Comparison of ENCODE assay signal across 1 cellular context in the genomic region with DNA sequence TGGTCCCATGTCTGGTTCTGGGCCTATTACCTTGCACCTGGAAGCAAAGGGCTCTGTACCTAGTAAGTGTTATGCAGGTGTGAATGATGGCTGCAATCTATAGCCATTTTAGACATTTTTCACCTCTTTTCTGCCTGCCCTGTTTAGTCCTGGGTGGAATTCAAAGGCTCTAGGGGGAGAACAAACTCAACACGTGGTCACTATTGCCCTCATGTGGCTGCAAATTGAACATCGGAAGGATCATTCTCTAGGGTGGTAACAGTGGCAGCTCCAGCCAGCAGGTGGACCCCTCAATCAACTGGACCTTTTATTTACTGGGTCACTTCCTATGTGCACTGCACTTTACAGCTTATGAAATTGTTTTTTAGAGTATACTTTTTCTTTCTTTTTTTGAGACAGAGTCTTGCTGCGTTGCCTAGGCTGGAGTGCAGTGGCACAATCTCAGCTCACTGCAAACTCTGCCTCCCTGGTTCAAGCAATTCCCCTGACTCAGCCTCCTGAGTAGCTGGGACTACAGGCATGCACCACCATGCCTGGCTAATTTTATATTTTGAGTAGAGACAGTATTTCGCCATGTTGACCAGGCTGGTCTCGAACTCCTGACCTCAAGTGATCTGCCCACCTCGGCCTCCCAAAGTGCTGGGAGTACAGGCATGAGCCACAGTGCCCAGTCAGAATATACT.
TF ChIP-seq lines count a peak whose summit lies in the region.

No MANE protein-coding gene starts in this region.

TF ChIP-seq in H1, 55 proteins besides CTCF, POLR2A, EP300 and RAD21 (continued from another document):
- TF ChIP-seq, protein P1, sequence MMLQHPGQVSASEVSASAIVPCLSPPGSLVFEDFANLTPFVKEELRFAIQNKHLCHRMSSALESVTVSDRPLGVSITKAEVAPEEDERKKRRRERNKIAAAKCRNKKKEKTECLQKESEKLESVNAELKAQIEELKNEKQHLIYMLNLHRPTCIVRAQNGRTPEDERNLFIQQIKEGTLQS (IDR thresholded peaks at IDR 0.05; ENCODE audit: insufficient read depth, low read depth, low read length) = peak; percentile 49; the same call in 1 of the 2 replicates
- TF ChIP-seq, protein P2, sequence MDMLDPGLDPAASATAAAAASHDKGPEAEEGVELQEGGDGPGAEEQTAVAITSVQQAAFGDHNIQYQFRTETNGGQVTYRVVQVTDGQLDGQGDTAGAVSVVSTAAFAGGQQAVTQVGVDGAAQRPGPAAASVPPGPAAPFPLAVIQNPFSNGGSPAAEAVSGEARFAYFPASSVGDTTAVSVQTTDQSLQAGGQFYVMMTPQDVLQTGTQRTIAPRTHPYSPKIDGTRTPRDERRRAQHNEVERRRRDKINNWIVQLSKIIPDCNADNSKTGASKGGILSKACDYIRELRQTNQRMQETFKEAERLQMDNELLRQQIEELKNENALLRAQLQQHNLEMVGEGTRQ (IDR thresholded peaks at IDR 0.05; ENCODE audit: low read length) = peak; percentile 25; the same call in 1 of the 2 replicates
- TF ChIP-seq, protein P3, sequence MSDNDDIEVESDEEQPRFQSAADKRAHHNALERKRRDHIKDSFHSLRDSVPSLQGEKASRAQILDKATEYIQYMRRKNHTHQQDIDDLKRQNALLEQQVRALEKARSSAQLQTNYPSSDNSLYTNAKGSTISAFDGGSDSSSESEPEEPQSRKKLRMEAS (IDR thresholded peaks at IDR 0.05) = peak; percentile 52; the same call in 1 of the 2 replicates
